In genomic region chr16:72788269-72788809, GRCh38 we compare ENCODE assay signal across 10 cellular contexts.
DNase-seq lines count a peak whose midpoint lies in the region; ATAC-seq and TF ChIP-seq lines count a peak whose summit lies in the region.
"Had no signal": no experiment of that assay in that cellular context is flagged by ENCODE, and none has a peak within 500 bp of the region (broad histone marks: within the 10 kb centered on the region; RNA-seq: fewer than 3 reads in every experiment).

No MANE protein-coding gene starts in this region.

- peak overlapping the region in 1 of 2 experiments; percentile 77 for H3K18ac ChIP-seq in mesenchymal stem cell (ENCODE audit: low read depth in 1 of 2, low read length in 2 of 2)

- H3K79me1 ChIP-seq in mesenchymal stem cell (replicated peaks; ENCODE audit: low read length, poor library complexity, severe bottlenecking), result peaks cover 1% of the 10 kb centered on the region

- no peak for TF ChIP-seq POLR2A in thyroid gland (IDR thresholded peaks at IDR 0.05)

- peak overlapping the region; percentile 92 for H3K9ac ChIP-seq in mesenchymal stem cell (ENCODE audit: low read length)

- peak overlapping the region; percentile 86 for H3K4me3 Mint-ChIP-seq in activated naive CD4-positive, alpha-beta T cell treated with anti-CD3 and anti-CD28 coated beads, Interleukin-2, amount 10 ng/mL, durations not matched to agents 7 days and 5 days
- peak overlapping the region; percentile 76 for H3K4me3 Mint-ChIP-seq in activated naive CD8-positive, alpha-beta T cell treated with anti-CD3 and anti-CD28 coated beads, Interleukin-2, amount 50 U/mL, for 24 hours

- H3K4me1 ChIP-seq in mesenchymal stem cell (ENCODE audit: control insufficient read depth, insufficient read depth, low read depth, low read length), result peaks cover 9% of the 10 kb centered on the region
- H3K4me1 ChIP-seq in thyroid gland, result peaks cover 56 to 66% of the 10 kb centered on the region in 2 donors

- no peak for TF ChIP-seq CTCF in thyroid gland (IDR thresholded peaks at IDR 0.05)

- H3K4me2 ChIP-seq in mesenchymal stem cell (ENCODE audit: low read length, poor library complexity, severe bottlenecking), result peak overlapping the region; percentile 23

- no peak overlapping the region for H3K23ac ChIP-seq in mesenchymal stem cell (ENCODE audit: low read length in 2 of 2)

- CTCF ChIA-PET in activated naive CD4-positive, alpha-beta T cell treated with anti-CD3 and anti-CD28 coated beads, Interleukin-2, amount 10 ng/mL, durations not matched to agents 7 days and 5 days (lab: Charles Lee), result no interaction called here

- H3K4me3 ChIP-seq in mesenchymal stem cell (ENCODE audit: insufficient read depth in 1 of 2, low read depth in 1 of 2, low read length in 2 of 2), result peak overlapping the region in 1 of 2 experiments; percentile 82
- no peak overlapping the region for H3K4me3 ChIP-seq in thyroid gland (replicated peaks in 1 of 3)

- intact Hi-C loops in thyroid gland (cut with DNase I), result no loop called here

- peak overlapping the region; percentile 84 for H3K27ac Mint-ChIP-seq in activated naive CD4-positive, alpha-beta T cell treated with anti-CD3 and anti-CD28 coated beads, Interleukin-2, amount 10 ng/mL, durations not matched to agents 7 days and 5 days
- H3K27ac Mint-ChIP-seq in activated naive CD8-positive, alpha-beta T cell treated with anti-CD3 and anti-CD28 coated beads, Interleukin-2, amount 50 U/mL, for 24 hours, result peak overlapping the region; percentile 21

- H4K8ac ChIP-seq in mesenchymal stem cell (ENCODE audit: low read length), result peak overlapping the region; percentile 45

- H3K27ac ChIP-seq in mesenchymal stem cell (ENCODE audit: low read length, poor library complexity, severe bottlenecking) (no peak overlapping the region), thyroid gland (peak overlapping the region in 2 of 3 donors; percentile 80 to 92)

- H3K36me3 Mint-ChIP-seq in activated naive CD4-positive, alpha-beta T cell treated with anti-CD3 and anti-CD28 coated beads, Interleukin-2, amount 10 ng/mL, durations not matched to agents 7 days and 5 days, result no peaks in the 10 kb centered on the region
- peaks cover 2% of the 10 kb centered on the region for H3K36me3 Mint-ChIP-seq in activated naive CD8-positive, alpha-beta T cell treated with anti-CD3 and anti-CD28 coated beads, Interleukin-2, amount 50 U/mL, for 24 hours (ENCODE audit: low read depth)

- H3K27me3 ChIP-seq in mesenchymal stem cell (ENCODE audit: control insufficient read depth in 1 of 2, insufficient read depth in 1 of 2, low read length in 2 of 2) (no peaks in the 10 kb centered on the region), thyroid gland (no peaks in the 10 kb centered on the region)
- H3K27me3 ChIP-seq: testis had no signal

- no peak overlapping the region for H2AK5ac ChIP-seq in mesenchymal stem cell (ENCODE audit: low read length, severe bottlenecking)

- H2BK120ac ChIP-seq in mesenchymal stem cell (ENCODE audit: low read depth, low read length), result peak overlapping the region; percentile 2

- no peaks in the 10 kb centered on the region for H3K9me3 Mint-ChIP-seq in activated naive CD4-positive, alpha-beta T cell treated with anti-CD3 and anti-CD28 coated beads, Interleukin-2, amount 10 ng/mL, durations not matched to agents 7 days and 5 days
- H3K9me3 Mint-ChIP-seq in activated naive CD8-positive, alpha-beta T cell treated with anti-CD3 and anti-CD28 coated beads, Interleukin-2, amount 50 U/mL, for 24 hours, result no peaks in the 10 kb centered on the region

- peaks cover 46% of the 10 kb centered on the region for H3K27me3 Mint-ChIP-seq in activated naive CD4-positive, alpha-beta T cell treated with anti-CD3 and anti-CD28 coated beads, Interleukin-2, amount 10 ng/mL, durations not matched to agents 7 days and 5 days
- H3K27me3 Mint-ChIP-seq in activated naive CD8-positive, alpha-beta T cell treated with anti-CD3 and anti-CD28 coated beads, Interleukin-2, amount 50 U/mL, for 24 hours, result peaks cover 18% of the 10 kb centered on the region

- H3K4ac ChIP-seq in mesenchymal stem cell (ENCODE audit: low read depth in 1 of 2, low read length in 2 of 2), result peak overlapping the region in 1 of 2 experiments; percentile 8

- H2BK5ac ChIP-seq in mesenchymal stem cell (ENCODE audit: low read depth, low read length, poor library complexity, severe bottlenecking), result no peak overlapping the region

- no peaks in the 10 kb centered on the region for H3K9me3 ChIP-seq in mesenchymal stem cell (ENCODE audit: control insufficient read depth, low read length)
- no peaks in the 10 kb centered on the region for H3K9me3 ChIP-seq in thyroid gland
- H3K9me3 ChIP-seq: Caco-2, testis had no signal

- H4K91ac ChIP-seq in mesenchymal stem cell (ENCODE audit: low read length), result peak overlapping the region; percentile 25

- peaks cover 14 to 38% of the 10 kb centered on the region in 2 experiments for H3K36me3 ChIP-seq in mesenchymal stem cell (ENCODE audit: control insufficient read depth in 1 of 2, insufficient read depth in 2 of 2, low read depth in 1 of 2, low read length in 2 of 2)
- no peaks in the 10 kb centered on the region for H3K36me3 ChIP-seq in thyroid gland

- H2AFZ ChIP-seq in mesenchymal stem cell (ENCODE audit: low read depth, low read length), result no peak overlapping the region

- no peak for DNase-seq in activated naive CD4-positive, alpha-beta T cell treated with anti-CD3 and anti-CD28 coated beads, Interleukin-2, amount 10 ng/mL, durations not matched to agents 7 days and 5 days
- DNase-seq in activated naive CD4-positive, alpha-beta T cell treated with Interleukin-2 at 50 U/mL for 16 hours, result no peak
- peak; percentile 2 for DNase-seq in activated naive CD8-positive, alpha-beta T cell treated with anti-CD3 and anti-CD28 coated beads, Interleukin-2, amount 50 U/mL, for 24 hours
- DNase-seq in mesenchymal stem cell, result no peak
- DNase-seq in thyroid gland, result peak in 1 of 2 donors; percentile 34
- DNase-seq: Caco-2 had no signal

- 93% methylated on average over 18 of the region's 18 CpGs for WGBS in mesenchymal stem cell
- WGBS in thyroid gland, 2 donors, result 79% methylated on average over 17 to 18 of the region's 18 CpGs

- peaks cover 26% of the 10 kb centered on the region for H3K4me1 Mint-ChIP-seq in activated naive CD4-positive, alpha-beta T cell treated with anti-CD3 and anti-CD28 coated beads, Interleukin-2, amount 10 ng/mL, durations not matched to agents 7 days and 5 days
- H3K4me1 Mint-ChIP-seq in activated naive CD8-positive, alpha-beta T cell treated with anti-CD3 and anti-CD28 coated beads, Interleukin-2, amount 50 U/mL, for 24 hours, result peaks cover 20% of the 10 kb centered on the region

- no peak overlapping the region for H2BK15ac ChIP-seq in mesenchymal stem cell (ENCODE audit: low read depth, poor library complexity, severe bottlenecking)

- H2BK12ac ChIP-seq in mesenchymal stem cell (ENCODE audit: low read length in 2 of 2), result peak overlapping the region in 1 of 2 experiments; percentile 64

- H3K14ac ChIP-seq in mesenchymal stem cell (ENCODE audit: low read length in 2 of 2), result peak overlapping the region in 1 of 2 experiments; percentile 35

- ATAC-seq in activated naive CD8-positive, alpha-beta T cell treated with anti-CD3 and anti-CD28 coated beads, Interleukin-2, amount 50 U/mL, for 24 hours, result no peak
- ATAC-seq in HG03469 (IDR thresholded peaks at IDR 0.05; ENCODE audit: unreplicated experiment) (no peak), HG03432 (IDR thresholded peaks at IDR 0.05; ENCODE audit: unreplicated experiment) (no peak), HG03045 (IDR thresholded peaks at IDR 0.05; ENCODE audit: unreplicated experiment) (no peak)
